Comparison of ENCODE assay signal across 8 cellular contexts in the genomic region with DNA sequence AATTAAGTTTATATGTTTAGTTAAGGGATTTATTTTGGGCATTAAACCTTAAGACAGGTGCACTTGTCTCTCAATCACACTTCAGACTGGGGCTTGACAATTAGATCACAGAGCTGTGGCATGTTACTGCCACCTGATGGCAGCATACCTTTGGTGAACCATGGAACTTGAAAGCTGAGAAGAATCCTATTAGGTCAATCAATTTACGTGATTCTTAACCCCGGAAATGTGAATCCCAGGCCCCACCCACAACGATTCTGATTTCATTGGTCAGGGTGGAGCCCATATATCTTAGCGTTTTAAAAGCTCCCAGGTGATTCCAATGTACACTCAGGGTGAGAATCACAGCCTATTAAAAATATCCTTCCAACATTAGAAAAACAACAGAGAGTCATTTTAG.
A peak's percentile ranks its signal among the peaks of the same experiment; 100 is the strongest.
DNase-seq lines count a peak whose midpoint lies in the region; ATAC-seq and TF ChIP-seq lines count a peak whose summit lies in the region.

No MANE protein-coding gene starts in this region.

- H3K9me3 ChIP-seq in DOHH2 (ENCODE audit: control insufficient read depth, insufficient read depth, low read length) (no peaks in the 10 kb centered on the region), body of pancreas (no peaks in the 10 kb centered on the region)

- no peaks in the 10 kb centered on the region for H3K36me3 ChIP-seq in DOHH2 (ENCODE audit: control insufficient read depth, low read length)
- H3K36me3 ChIP-seq in body of pancreas (replicated peaks in 1 of 2; ENCODE audit: insufficient read depth in 1 of 2, low read depth in 2 of 2) = no peaks in the 10 kb centered on the region

- H3K79me2 ChIP-seq in DOHH2 (ENCODE audit: control insufficient read depth, low read length) = no peaks in the 10 kb centered on the region

- H3K4me3 ChIP-seq in DOHH2 (ENCODE audit: low read length) = no peak overlapping the region
- H3K4me3 ChIP-seq in body of pancreas = no peak overlapping the region

- TF ChIP-seq CTCF in DOHH2 (IDR thresholded peaks at IDR 0.05; ENCODE audit: low read depth, low read length, poor library complexity, severe bottlenecking) = peak; percentile 65
- peak in 4 of 7 experiments; percentile 6 to 25 (median 18) for TF ChIP-seq CTCF in body of pancreas (IDR thresholded peaks at IDR 0.05)

- H3K9me2 ChIP-seq in DOHH2 (replicated peaks; ENCODE audit: control insufficient read depth, low read length) = no peaks in the 10 kb centered on the region

- ATAC-seq in body of pancreas = no peak
- no peak for ATAC-seq in GM18870 (IDR thresholded peaks at IDR 0.05; ENCODE audit: unreplicated experiment)

- 0 to 1% methylated on average over 4 of the region's 4 CpGs for WGBS in body of pancreas, 2 donors

- H4K20me1 ChIP-seq in DOHH2 (ENCODE audit: control insufficient read depth, insufficient read depth, low read depth, low read length) = no peaks in the 10 kb centered on the region

- H3K4me2 ChIP-seq in DOHH2 (ENCODE audit: low read length) = 0 out of 2 replicates have a peak overlapping the region, but pooled peaks have one; percentile 9

- no peaks in the 10 kb centered on the region for H3K4me1 ChIP-seq in DOHH2 (ENCODE audit: control insufficient read depth, low read length)
- H3K4me1 ChIP-seq in body of pancreas = no peaks in the 10 kb centered on the region

- DNase-seq in HT1080 (ENCODE audit: low read depth) (peak; percentile 34), SHP77 treated with DMSO at 0.1 percent for 48 hours (lab: John Stamatoyannopoulos, UW) (peak; percentile 18), body of pancreas (peak in 1 of 4 donors; percentile 6), kidney glomerular epithelial cell (lab: John Stamatoyannopoulos, UW) (peak; percentile 30), KG1 (lab: John Stamatoyannopoulos, UW) (no peak)
- DNase-seq in stimulated activated CD8-positive, alpha-beta memory T cell treated with anti-CD3 and anti-CD28 coated beads, Interleukin-7, amount 100 ng/mL, for 24 hours (ENCODE audit: low read depth) = peak; percentile 0

- no peak for TF ChIP-seq POLR2A in body of pancreas (IDR thresholded peaks at IDR 0.05)

- no peaks in the 10 kb centered on the region for H3F3A ChIP-seq in DOHH2 (ENCODE audit: control insufficient read depth, insufficient read depth)

- no peaks in the 10 kb centered on the region for H3K27me3 ChIP-seq in DOHH2 (ENCODE audit: control insufficient read depth, low read length)
- H3K27me3 ChIP-seq in body of pancreas = no peaks in the 10 kb centered on the region

- H3K27ac ChIP-seq in DOHH2 (ENCODE audit: low read depth, low read length) (no peak overlapping the region), body of pancreas (no peak overlapping the region)

- intact Hi-C loops in body of pancreas (cut with DNase I) = no loop called here
